8 cellular contexts compared by ENCODE assay signal in genomic region chr4:146916479-146917076, GRCh38. TPM values are rescaled to one million over a fixed set of nuclear protein-coding genes. Genes with fewer than 3 reads are reported as not detected.
DNase-seq lines count a peak whose midpoint lies in the region; ATAC-seq and TF ChIP-seq lines count a peak whose summit lies in the region.

No MANE protein-coding gene starts in this region.

- TF ChIP-seq CTCF in parathyroid adenoma (IDR thresholded peaks at IDR 0.05), result peak; percentile 44

- no peaks in the 10 kb centered on the region for H3K79me2 ChIP-seq in parathyroid adenoma

- DNase-seq in SIG-M5 treated with dmso at 0.1 percent for 504 hours (lab: John Stamatoyannopoulos, UW; ENCODE audit: unreplicated experiment), result peak; percentile 33
- no peak for DNase-seq in SIG-M5 (lab: John Stamatoyannopoulos, UW)
- DNase-seq in RPMI7951 (ENCODE audit: low read depth), result peak; percentile 28
- peak; percentile 22 for DNase-seq in epidermal melanocyte (ENCODE audit: insufficient read length, low spot score)
- no peak for DNase-seq in effector CD8-positive, alpha-beta T cell (lab: John Stamatoyannopoulos, UW)

- no peak overlapping the region for H3K4me3 ChIP-seq in parathyroid adenoma (ENCODE audit: low read depth, low read length)

- H3K9me3 ChIP-seq in parathyroid adenoma (ENCODE audit: control insufficient read depth, low read length), result no peaks in the 10 kb centered on the region

- H3K9ac ChIP-seq in parathyroid adenoma, result no peak overlapping the region

- no peaks in the 10 kb centered on the region for H3K27me3 ChIP-seq in parathyroid adenoma (ENCODE audit: control insufficient read depth, insufficient read depth, low read length)

- H3K4me1 ChIP-seq in parathyroid adenoma, result no peaks in the 10 kb centered on the region

- H3K27ac ChIP-seq in parathyroid adenoma, result no peak overlapping the region

- ATAC-seq in HG02885 (IDR thresholded peaks at IDR 0.05; ENCODE audit: poor library complexity, unreplicated experiment), result peak; percentile 56
- no peak for ATAC-seq in HG02571 (IDR thresholded peaks at IDR 0.05; ENCODE audit: unreplicated experiment)

- H3K4me2 ChIP-seq in parathyroid adenoma (ENCODE audit: low read length), result no peak overlapping the region

- no peak overlapping the region for H2AFZ ChIP-seq in parathyroid adenoma

- H3K36me3 ChIP-seq in parathyroid adenoma (ENCODE audit: control insufficient read depth, insufficient read depth, low read length), result no peaks in the 10 kb centered on the region

RNA-seq across cellular contexts. Expression of gene TTC29, which starts 29.1 kb away (rescaled TPM):
- 0.72 TPM in 1 of 2 replicates, not detected in the other for total RNA-seq in RPMI7951 (2014; rRNA removed; shearing (Covaris generic))

Comparison
In these comparisons a context has a peak if more than half of its experiments do, and no peak if none do; other contexts are left out.
1. DNase-seq: peak in SIG-M5 treated with dmso at 0.1 percent for 504 hours (single experiment), RPMI7951 (single experiment) and epidermal melanocyte (single experiment); none in SIG-M5 (single experiment) and effector CD8-positive, alpha-beta T cell (single experiment).